8 cellular contexts compared by ENCODE assay signal in the genomic region with DNA sequence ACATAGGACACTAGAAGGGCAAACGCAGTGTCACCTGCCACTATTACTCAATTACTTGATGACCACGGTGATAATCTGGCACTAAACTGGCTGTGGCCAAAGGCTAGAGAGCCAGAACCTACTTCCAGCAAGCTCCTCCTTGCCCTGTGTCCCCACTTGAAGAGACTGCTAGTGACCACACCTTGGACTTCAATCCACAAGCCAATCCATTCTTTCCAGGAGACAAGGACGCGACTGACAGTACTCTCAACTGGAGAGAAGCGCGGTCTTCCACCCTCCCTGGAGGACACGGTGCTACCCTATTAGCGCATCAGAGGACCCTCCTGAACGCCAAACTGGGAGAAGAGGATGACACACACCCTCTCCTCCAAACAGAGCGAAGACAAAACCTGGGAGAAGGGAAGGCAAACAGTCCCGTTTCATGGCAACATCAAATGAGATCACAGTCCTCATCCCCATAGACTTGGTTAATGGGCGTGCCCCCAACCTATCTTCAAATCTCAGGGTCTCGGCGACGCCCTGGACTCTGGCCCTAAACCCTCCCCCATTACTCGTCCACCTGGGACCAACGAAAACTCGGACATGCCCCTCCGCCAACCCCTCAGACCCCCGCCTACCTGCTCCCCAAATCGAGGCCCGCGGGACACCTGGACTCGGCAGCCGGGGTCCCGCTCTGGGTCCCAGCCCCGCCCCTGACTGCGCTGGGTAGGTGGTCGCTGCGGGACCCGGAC. TPM values are rescaled to one million over a fixed set of nuclear protein-coding genes. Genes with fewer than 3 reads are reported as not detected.
DNase-seq lines count a peak whose midpoint lies in the region; ATAC-seq and TF ChIP-seq lines count a peak whose summit lies in the region.

No MANE protein-coding gene starts in this region.

- TF ChIP-seq CTCF in LNCaP clone FGC (IDR thresholded peaks at IDR 0.05; ENCODE audit: control insufficient read depth, extremely low read depth, insufficient read depth) = no peak

- peak overlapping the region; percentile 96 for H3K27ac Mint-ChIP-seq in activated naive CD8-positive, alpha-beta T cell treated with anti-CD3 and anti-CD28 coated beads, Interleukin-2, amount 10 ng/mL, durations not matched to agents 7 days and 5 days

- no peaks in the 10 kb centered on the region for H3K27me3 Mint-ChIP-seq in activated naive CD8-positive, alpha-beta T cell treated with anti-CD3 and anti-CD28 coated beads, Interleukin-2, amount 10 ng/mL, durations not matched to agents 7 days and 5 days

- H3K4me2 ChIP-seq in BLaER1 treated with 17β-estradiol and CSF1 and Interleukin-3, amounts not matched to agents 10 nM and 100 nM = peak overlapping the region; percentile 91 to 99 (median 96)

- no peaks in the 10 kb centered on the region for H3K27me3 ChIP-seq in BLaER1 treated with 17β-estradiol and CSF1 and Interleukin-3, amounts not matched to agents 10 nM and 100 nM
- H3K27me3 ChIP-seq in right cardiac atrium (ENCODE audit: control insufficient read depth, insufficient read depth) = no peaks in the 10 kb centered on the region

- peak overlapping the region; percentile 98 to 100 (median 99) for H3K27ac ChIP-seq in BLaER1 treated with 17β-estradiol and CSF1 and Interleukin-3, amounts not matched to agents 10 nM and 100 nM
- peak overlapping the region; percentile 95 for H3K27ac ChIP-seq in right cardiac atrium (ENCODE audit: low read length)

- under 1% methylated on average over 31 of the region's 31 CpGs for WGBS in right cardiac atrium

- H3K36me3 ChIP-seq in BLaER1 treated with 17β-estradiol and CSF1 and Interleukin-3, amounts not matched to agents 10 nM and 100 nM = peaks cover 10 to 20% (median 15%) of the 10 kb centered on the region in 11 experiments

- H3K4me3 ChIP-seq in BLaER1 treated with 17β-estradiol and CSF1 and Interleukin-3, amounts not matched to agents 10 nM and 100 nM = peak overlapping the region; percentile 84 to 98 (median 94)
- H3K4me3 ChIP-seq in LNCaP clone FGC (ENCODE audit: low read depth, low read length) = peak overlapping the region; percentile 100
- peak overlapping the region; percentile 97 for H3K4me3 ChIP-seq in right cardiac atrium (ENCODE audit: low read length)

- H3K4me1 ChIP-seq in BLaER1 treated with 17β-estradiol and CSF1 and Interleukin-3, amounts not matched to agents 10 nM and 100 nM = peaks cover 21 to 36% (median 26%) of the 10 kb centered on the region in 10 experiments
- peaks cover 13% of the 10 kb centered on the region for H3K4me1 ChIP-seq in right cardiac atrium (ENCODE audit: control insufficient read depth, insufficient read depth, low read length)

- DNase-seq in LNCaP clone FGC (ENCODE audit: low read depth) (no peak), right cardiac atrium (peak in 1 of 3 donors; percentile 32), sciatic nerve (ENCODE audit: low spot score) (no peak), cerebellum (ENCODE audit: low spot score) (no peak)
- DNase-seq in activated naive CD8-positive, alpha-beta T cell treated with anti-CD3 and anti-CD28 coated beads, Interleukin-2, amount 10 ng/mL, durations not matched to agents 7 days and 5 days = no peak
- no peak for DNase-seq in activated CD4-positive, alpha-beta T cell treated with anti-CD3 and anti-CD28 coated beads for 48 hours

- H3K36me3 Mint-ChIP-seq in activated naive CD8-positive, alpha-beta T cell treated with anti-CD3 and anti-CD28 coated beads, Interleukin-2, amount 10 ng/mL, durations not matched to agents 7 days and 5 days = peaks cover 3% of the 10 kb centered on the region

- ATAC-seq in GM19452 (IDR thresholded peaks at IDR 0.05; ENCODE audit: unreplicated experiment) (peak; percentile 6), right cardiac atrium (peak; percentile 22 to 34), sciatic nerve (peak; percentile 25)
- ATAC-seq in activated naive CD8-positive, alpha-beta T cell treated with anti-CD3 and anti-CD28 coated beads, Interleukin-2, amount 10 ng/mL, durations not matched to agents 7 days and 5 days (ENCODE audit: low read depth) = peak; percentile 16

- intact Hi-C loops in right cardiac atrium (cut with DNase I) = no loop called here
- intact Hi-C loops in sciatic nerve (cut with DNase I) = no loop called here

- peak overlapping the region; percentile 95 to 100 (median 98) for H3K9ac ChIP-seq in BLaER1 treated with 17β-estradiol and CSF1 and Interleukin-3, amounts not matched to agents 10 nM and 100 nM

- peaks cover 11 to 51% (median 37%) of the 10 kb centered on the region in 11 experiments; a peak in 18 of 22 replicates for H4K20me1 ChIP-seq in BLaER1 treated with 17β-estradiol and CSF1 and Interleukin-3, amounts not matched to agents 10 nM and 100 nM

- H3K9me3 ChIP-seq in BLaER1 treated with 17β-estradiol and CSF1 and Interleukin-3, amounts not matched to agents 10 nM and 100 nM (replicated peaks in 1 of 11) = no peaks in the 10 kb centered on the region
- H3K9me3 ChIP-seq in right cardiac atrium (ENCODE audit: control insufficient read depth, low read length) = no peaks in the 10 kb centered on the region

- POLR2A ChIA-PET in activated naive CD8-positive, alpha-beta T cell treated with anti-CD3 and anti-CD28 coated beads, Interleukin-2, amount 10 ng/mL, durations not matched to agents 7 days and 5 days (lab: Charles Lee) = interaction anchor here (0.7 to 3.5 kb wide), 10 partner anchors 44 to 235 kb away, joined by 3 to 17 read pairs (median 4); partner anchors contain the start of gene COPS3

- H3K9me3 Mint-ChIP-seq in activated naive CD8-positive, alpha-beta T cell treated with anti-CD3 and anti-CD28 coated beads, Interleukin-2, amount 10 ng/mL, durations not matched to agents 7 days and 5 days = no peaks in the 10 kb centered on the region

- peaks cover 22% of the 10 kb centered on the region for H3K4me1 Mint-ChIP-seq in activated naive CD8-positive, alpha-beta T cell treated with anti-CD3 and anti-CD28 coated beads, Interleukin-2, amount 10 ng/mL, durations not matched to agents 7 days and 5 days

- peak overlapping the region; percentile 96 for H3K4me3 Mint-ChIP-seq in activated naive CD8-positive, alpha-beta T cell treated with anti-CD3 and anti-CD28 coated beads, Interleukin-2, amount 10 ng/mL, durations not matched to agents 7 days and 5 days

RNA-seq across cellular contexts. Expression of gene FLCN, which starts 0.5 kb away (rescaled TPM):
- 10 to 100 TPM; 49.2 to 53.0 TPM for total RNA-seq in activated naive CD8-positive, alpha-beta T cell treated with anti-CD3 and anti-CD28 coated beads, Interleukin-2, amount 10 ng/mL, durations not matched to agents 7 days and 5 days
- total RNA-seq in right cardiac atrium = 10 to 100 TPM; 22.9 to 55.7 (median 30.7) TPM
- 30.7 TPM for polyA plus RNA-seq in right cardiac atrium
- total RNA-seq in sciatic nerve = 59.1 TPM
- total RNA-seq in cerebellum = 60.1 TPM

RNA-seq across cellular contexts. Expression of gene PLD6, which starts 30.3 kb away (rescaled TPM):
- total RNA-seq in activated naive CD8-positive, alpha-beta T cell treated with anti-CD3 and anti-CD28 coated beads, Interleukin-2, amount 10 ng/mL, durations not matched to agents 7 days and 5 days = 1 to 10 TPM; 5.5 to 6.3 TPM
- total RNA-seq in right cardiac atrium (1 to 10 TPM; 3.8 to 5.4 (median 4.0) TPM), sciatic nerve (7.6 TPM), cerebellum (6.8 TPM)
- 2.9 TPM for polyA plus RNA-seq in right cardiac atrium

RNA-seq across cellular contexts. Expression of gene COPS3, which starts 44.6 kb away (rescaled TPM):
- 10 to 100 TPM; 79.5 to 85.4 TPM for total RNA-seq in activated naive CD8-positive, alpha-beta T cell treated with anti-CD3 and anti-CD28 coated beads, Interleukin-2, amount 10 ng/mL, durations not matched to agents 7 days and 5 days
- total RNA-seq in right cardiac atrium = 10 to 100 TPM; 52.2 to 65.7 (median 57.2) TPM
- 52.0 TPM for polyA plus RNA-seq in right cardiac atrium
- total RNA-seq in sciatic nerve = 46.8 TPM
- 66.7 TPM for total RNA-seq in cerebellum
